ENCODE assay signal across 1 cellular context in the genomic region with DNA sequence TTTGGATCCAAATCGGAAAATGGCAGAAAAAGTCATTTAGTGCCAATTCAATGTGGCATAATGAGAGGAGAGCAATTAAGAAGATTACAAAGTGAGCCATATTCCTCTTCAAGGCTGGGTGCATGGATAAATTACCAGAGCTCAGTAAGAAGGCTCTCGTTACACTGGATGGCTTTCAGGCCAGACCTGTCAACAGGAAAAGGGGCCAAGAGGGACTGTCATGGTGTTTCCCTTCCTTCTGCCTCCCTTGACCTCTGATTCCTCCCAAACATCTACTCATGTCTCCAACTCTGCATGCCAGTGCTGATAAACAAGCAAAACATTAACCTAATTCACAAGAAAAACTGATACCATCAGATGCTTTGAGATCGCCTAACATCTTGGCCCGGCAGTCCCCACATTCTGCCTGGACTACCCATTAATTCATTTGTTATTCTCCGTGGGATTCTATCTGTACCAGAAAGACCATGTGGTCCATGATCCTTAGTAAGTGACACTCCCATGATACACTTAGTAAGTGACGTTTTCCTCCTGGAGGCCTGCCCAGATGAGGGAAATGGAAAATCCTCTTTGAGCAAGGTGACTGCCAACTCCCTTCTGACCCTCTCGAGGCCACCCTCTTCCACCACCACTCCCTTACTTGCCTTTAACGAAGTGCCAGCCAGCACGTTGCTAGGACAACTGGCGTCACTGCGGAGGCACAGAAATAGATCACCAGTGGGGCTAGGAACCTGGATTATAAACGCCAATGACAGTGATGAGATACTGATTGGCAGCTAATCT.
TF ChIP-seq lines count a peak whose summit lies in the region.

No MANE protein-coding gene starts in this region.

TF ChIP-seq in endothelial cell of umbilical vein, 7 proteins besides CTCF, POLR2A, EP300 and RAD21 (continued from another document):
- no peak for TF ChIP-seq EZH2 (IDR thresholded peaks at IDR 0.05; ENCODE audit: borderline replicate concordance, low read depth, low read length, severe bottlenecking)
- TF ChIP-seq JUN (IDR thresholded peaks at IDR 0.05; ENCODE audit: borderline replicate concordance, insufficient read depth, insufficient read length, low read depth), result no peak
